Comparison of ENCODE assay signal across 14 cellular contexts in the genomic region with DNA sequence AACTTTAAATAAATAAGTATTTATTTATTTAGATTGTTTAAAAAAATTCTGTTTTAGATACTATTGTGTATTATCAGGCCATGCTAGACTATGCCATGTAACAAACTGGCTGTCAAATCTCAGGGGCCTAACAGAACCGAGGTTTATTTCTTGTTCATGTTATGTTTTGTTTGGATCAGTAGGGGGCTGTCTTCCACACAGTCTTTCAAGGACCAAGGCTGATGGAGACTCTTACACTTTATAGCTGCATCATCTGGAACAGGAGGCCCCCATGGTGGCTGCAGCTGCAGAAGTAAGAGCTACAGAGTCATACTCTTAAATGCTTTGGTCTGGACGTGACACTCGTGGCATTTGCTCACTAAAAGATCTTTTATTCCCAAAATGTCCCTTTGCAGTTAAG. TPM values are rescaled to one million over a fixed set of nuclear protein-coding genes. Genes with fewer than 3 reads are reported as not detected.
DNase-seq lines count a peak whose midpoint lies in the region; ATAC-seq and TF ChIP-seq lines count a peak whose summit lies in the region.
"Had no signal": no experiment of that assay in that cellular context is flagged by ENCODE, and none has a peak within 500 bp of the region (broad histone marks: within the 10 kb centered on the region; RNA-seq: fewer than 3 reads in every experiment).

No MANE protein-coding gene starts in this region.

- H3K4me1 ChIP-seq in cardiac muscle cell (ENCODE audit: low read depth), result no peaks in the 10 kb centered on the region
- H3K4me1 ChIP-seq in mammary epithelial cell (ENCODE audit: insufficient read depth, low read length), result no peaks in the 10 kb centered on the region
- H3K4me1 ChIP-seq in body of pancreas, result no peaks in the 10 kb centered on the region
- no peaks in the 10 kb centered on the region for H3K4me1 ChIP-seq in prostate gland (replicated peaks)
- H3K4me1 ChIP-seq: tibial artery had no signal

- H3K9ac ChIP-seq in mammary epithelial cell (ENCODE audit: insufficient read depth, low read length), result no peak overlapping the region

- dilution Hi-C loops in mammary epithelial cell (cut with HindIII; ENCODE audit: low sequenced_read_pairs), result no loop called here

- no peaks in the 10 kb centered on the region for H4K20me1 ChIP-seq in mammary epithelial cell (ENCODE audit: insufficient read depth, low read length)

- H3K9me3 ChIP-seq in cardiac muscle cell (ENCODE audit: low read depth) (no peaks in the 10 kb centered on the region), mammary epithelial cell (replicated peaks; ENCODE audit: insufficient read depth, low read length) (no peaks in the 10 kb centered on the region), body of pancreas (no peaks in the 10 kb centered on the region), prostate gland (no peaks in the 10 kb centered on the region)
- H3K9me3 ChIP-seq: tibial artery had no signal

- ATAC-seq in left ventricle myocardium superior (no peak), HG03469 (IDR thresholded peaks at IDR 0.05; ENCODE audit: unreplicated experiment) (peak; percentile 52), body of pancreas (no peak)

- H3K27ac ChIP-seq in cardiac muscle cell (no peak overlapping the region), mammary epithelial cell (ENCODE audit: insufficient read depth, low read depth, low read length) (no peak overlapping the region), body of pancreas (no peak overlapping the region), prostate gland (no peak overlapping the region)
- H3K27ac ChIP-seq: tibial artery had no signal

- H3K36me3 ChIP-seq in cardiac muscle cell (no peaks in the 10 kb centered on the region), mammary epithelial cell (ENCODE audit: insufficient read depth, low read length) (no peaks in the 10 kb centered on the region), body of pancreas (replicated peaks in 1 of 2; ENCODE audit: insufficient read depth in 1 of 2, low read depth in 2 of 2) (no peaks in the 10 kb centered on the region), prostate gland (no peaks in the 10 kb centered on the region)
- H3K36me3 ChIP-seq: tibial artery had no signal

- TF ChIP-seq CTCF in cardiac muscle cell (IDR thresholded peaks at IDR 0.05; ENCODE audit: low read depth, low read length), result peak; percentile 3
- peak; percentile 28 to 45 for TF ChIP-seq CTCF in mammary epithelial cell (conservative IDR thresholded peaks at IDR 0.05 in 1 of 2, IDR thresholded peaks at IDR 0.05 in 1 of 2; ENCODE audit: extremely low read depth in 1 of 2, insufficient read depth in 1 of 2, low read depth in 1 of 2, low read length in 2 of 2)
- peak in 1 of 7 experiments; percentile 24 for TF ChIP-seq CTCF in body of pancreas (IDR thresholded peaks at IDR 0.05)
- no peak for TF ChIP-seq CTCF in prostate gland (IDR thresholded peaks at IDR 0.05)

- BruUV-seq in mammary epithelial cell (replicated peaks; lab: Mats Ljungman, UMichigan), result no TSS peak

- H3K4me3 ChIP-seq in cardiac muscle cell (no peak overlapping the region), mammary epithelial cell (replicated peaks in 1 of 3; ENCODE audit: insufficient read depth in 1 of 3, low read depth in 2 of 3, low read length in 3 of 3) (no peak overlapping the region), body of pancreas (no peak overlapping the region), prostate gland (no peak overlapping the region)
- H3K4me3 ChIP-seq: tibial artery had no signal

- CTCF ChIA-PET in mammary epithelial cell (lab: Charles Lee; ENCODE audit: low non-redundant PET), result no interaction called here

- H3K4me2 ChIP-seq in mammary epithelial cell (ENCODE audit: insufficient read depth, low read depth, low read length), result no peak overlapping the region

- DNase-seq in cardiac muscle cell (ENCODE audit: low read depth in 1 of 2, low spot score in 1 of 2) (no peak), left ventricle myocardium superior (no peak), mammary epithelial cell (no peak), NCI-H2196 treated with DMSO at 0.1 percent for 48 hours (lab: John Stamatoyannopoulos, UW; ENCODE audit: unreplicated experiment) (no peak), body of pancreas (no peak), head of caudate nucleus (no peak), prostate gland (ENCODE audit: low spot score) (no peak)
- DNase-seq: DMS153; effector CD4-positive, alpha-beta T cell; NCI-H2227 treated with DMSO at 0.1 percent for 48 hours; tibial artery had no signal

- intact Hi-C loops in left ventricle myocardium superior (cut with micrococcal nuclease), result no loop called here
- intact Hi-C loops in mammary epithelial cell (cut with micrococcal nuclease), result no loop called here
- intact Hi-C loops in body of pancreas (cut with DNase I), result no loop called here
- intact Hi-C loops in head of caudate nucleus (cut with DNase I), result no loop called here
- intact Hi-C loops in prostate gland (cut with DNase I), result no loop called here

- H3K27me3 ChIP-seq in cardiac muscle cell (no peaks in the 10 kb centered on the region), mammary epithelial cell (ENCODE audit: insufficient read depth, low read length) (no peaks in the 10 kb centered on the region), body of pancreas (no peaks in the 10 kb centered on the region), prostate gland (replicated peaks; ENCODE audit: insufficient read depth) (no peaks in the 10 kb centered on the region)
- H3K27me3 ChIP-seq: tibial artery had no signal

- WGBS in mammary epithelial cell (ENCODE audit: low coverage, missing lambda C conversion rate), result 80% methylated on average over 3 of the region's 3 CpGs
- WGBS in body of pancreas, 2 donors, result 79 to 86% methylated on average over 3 of the region's 3 CpGs
- 78% methylated on average over 3 of the region's 3 CpGs for WGBS in prostate gland

- peak overlapping the region; percentile 6 for H2AFZ ChIP-seq in mammary epithelial cell (ENCODE audit: low read depth, low read length)

- TF ChIP-seq POLR2A in body of pancreas (IDR thresholded peaks at IDR 0.05) (no peak), prostate gland (IDR thresholded peaks at IDR 0.05) (no peak)

- no peaks in the 10 kb centered on the region for H3K79me2 ChIP-seq in mammary epithelial cell (ENCODE audit: insufficient read depth, low read length)

- in situ Hi-C loops in mammary epithelial cell (cut with MboI; ENCODE audit: low sequenced_read_pairs in 2 of 2), result no loop called here

RNA-seq across cellular contexts. Expression of a gene that starts 33.0 kb away (rescaled TPM):
- not detected in 2 replicates for total RNA-seq in cardiac muscle cell
- not detected in 2 replicates for polyA plus RNA-seq in cardiac muscle cell
- not detected for total RNA-seq in left ventricle myocardium superior
- under 1 TPM; 0.17 to 0.31 TPM for total RNA-seq in mammary epithelial cell
- polyA plus RNA-seq in mammary epithelial cell, result 0.29 TPM
- polyA minus RNA-seq in mammary epithelial cell, result not detected
- total RNA-seq in body of pancreas, result 1 to 10 TPM; 2.3 to 8.8 TPM
- total RNA-seq in prostate gland, result not detected
- total RNA-seq: H1; T-helper 2 cell treated with Interferon-gamma antibody and Interleukin-4, amounts not matched to agents 100 ng/mL and 5 ng/mL, for 36 hours had no signal
- polyA plus RNA-seq: H1 had no signal

Comparison
In these comparisons a context has a peak if more than half of its experiments do, and no peak if none do; other contexts are left out.
1. CTCF ChIP-seq: peak in cardiac muscle cell (single experiment) and mammary epithelial cell (2 of 2); none in prostate gland (0 of 4).